In genomic region chr11:66317322-66317765, GRCh38 we compare ENCODE assay signal across 8 cellular contexts. TPM values are rescaled to one million over a fixed set of nuclear protein-coding genes. Genes with fewer than 3 reads are reported as not detected.
DNase-seq lines count a peak whose midpoint lies in the region; TF ChIP-seq lines count a peak whose summit lies in the region.

No MANE protein-coding gene starts in this region.

- H4K12ac ChIP-seq in trophoblast cell (ENCODE audit: low read depth, low read length) = peak overlapping the region; percentile 27

- peaks cover 60% of the 10 kb centered on the region for H3K4me1 ChIP-seq in CD8-positive, alpha-beta memory T cell (ENCODE audit: insufficient read depth, low read length)
- H3K4me1 ChIP-seq in SJSA1 (replicated peaks) (peaks cover 64% of the 10 kb centered on the region), trophoblast cell (ENCODE audit: control insufficient read depth in 1 of 2, insufficient read depth in 2 of 2, low read length in 2 of 2) (peaks cover 37 to 43% of the 10 kb centered on the region in 2 experiments), PC-9 (replicated peaks; ENCODE audit: insufficient read depth) (peaks cover 16% of the 10 kb centered on the region)

- peak overlapping the region; percentile 78 for H4K91ac ChIP-seq in trophoblast cell (ENCODE audit: low read depth, low read length)

- POLR2A ChIA-PET in CD8-positive, alpha-beta memory T cell (lab: Charles Lee) = interaction anchor here (0.5 to 2.5 kb wide), 12 partner anchors 9 to 1027 kb away, joined by 3 to 10 read pairs (median 4); partner anchors contain the start of genes BRMS1, RIN1 and SLC29A2
- POLR2A ChIA-PET in PC-9 (lab: Charles Lee; ENCODE audit: unreplicated experiment) = interaction anchor here (0.7 kb wide), 1 partner anchor 229 kb away, joined by 6 read pairs; no protein-coding TSS in a partner anchor

- CTCF ChIA-PET in CD8-positive, alpha-beta memory T cell (lab: Charles Lee) = interaction anchor here (0.6 to 2.1 kb wide), 8 partner anchors 9 to 121 kb away, joined by 3 to 10 read pairs (median 4); partner anchors contain the start of gene MRPL11
- CTCF ChIA-PET in PC-9 (lab: Charles Lee) = no interaction called here

- H3K4me1 Mint-ChIP-seq in CD8-positive, alpha-beta memory T cell = peaks cover 51 to 68% (median 53%) of the 10 kb centered on the region in 3 donors
- H3K4me1 Mint-ChIP-seq in endothelial cell (ENCODE audit: unreplicated experiment) = peaks cover 21% of the 10 kb centered on the region

- TF ChIP-seq CTCF in endothelial cell (IDR thresholded peaks at IDR 0.05; ENCODE audit: unreplicated experiment) = no peak
- TF ChIP-seq CTCF in PC-9 (conservative IDR thresholded peaks at IDR 0.05) = no peak

- H3K27ac ChIP-seq in CD8-positive, alpha-beta memory T cell (ENCODE audit: low read depth, low read length) = peak overlapping the region; percentile 73
- H3K27ac ChIP-seq in SJSA1 (peak overlapping the region; percentile 94), trophoblast cell (ENCODE audit: low read depth, low read length) (peak overlapping the region; percentile 58), PC-9 (no peak overlapping the region)

- H3K4me2 ChIP-seq in trophoblast cell (ENCODE audit: low read length) = peak overlapping the region; percentile 11
- H3K4me2 ChIP-seq in PC-9 = no peak overlapping the region

- H2AFZ ChIP-seq in trophoblast cell (ENCODE audit: insufficient read depth, low read length, poor library complexity) (peak overlapping the region; percentile 83), PC-9 (no peak overlapping the region)

- peak overlapping the region; percentile 42 for H3K4ac ChIP-seq in trophoblast cell (ENCODE audit: low read depth, low read length)

- H3K4me3 ChIP-seq in CD8-positive, alpha-beta memory T cell (ENCODE audit: low read length) = peak overlapping the region; percentile 56
- H3K4me3 ChIP-seq in SJSA1 (peak overlapping the region; percentile 73), trophoblast cell (ENCODE audit: low read depth, low read length) (no peak overlapping the region), PC-9 (no peak overlapping the region)

- peak overlapping the region; percentile 97 to 99 (median 98) for H3K27ac Mint-ChIP-seq in CD8-positive, alpha-beta memory T cell
- H3K27ac Mint-ChIP-seq in endothelial cell (ENCODE audit: unreplicated experiment) = peak overlapping the region; percentile 72

- no peaks in the 10 kb centered on the region for H3K36me3 ChIP-seq in CD8-positive, alpha-beta memory T cell (ENCODE audit: insufficient read depth, low read length)
- H3K36me3 ChIP-seq in SJSA1 = peaks cover 40% of the 10 kb centered on the region
- H3K36me3 ChIP-seq in trophoblast cell (ENCODE audit: control insufficient read depth in 1 of 2, insufficient read depth in 2 of 2, low read length in 2 of 2) = no peaks in the 10 kb centered on the region
- H3K36me3 ChIP-seq in PC-9 (ENCODE audit: low read depth) = no peaks in the 10 kb centered on the region

- no peaks in the 10 kb centered on the region for H3K9me3 ChIP-seq in CD8-positive, alpha-beta memory T cell (ENCODE audit: low read length)
- peaks cover 6% of the 10 kb centered on the region; the same call in 1 of the 2 replicates for H3K9me3 ChIP-seq in SJSA1 (replicated peaks)
- H3K9me3 ChIP-seq in trophoblast cell (ENCODE audit: insufficient read depth, low read depth, low read length) = peaks cover 7% of the 10 kb centered on the region
- H3K9me3 ChIP-seq in PC-9 (ENCODE audit: insufficient read depth, low read depth) = peaks cover 13% of the 10 kb centered on the region; the same call in 1 of the 2 replicates

- peak overlapping the region; percentile 93 for H3K18ac ChIP-seq in trophoblast cell (ENCODE audit: low read length)

- H3K79me1 ChIP-seq in trophoblast cell (ENCODE audit: low read length) = peaks cover 26% of the 10 kb centered on the region

- H3K23ac ChIP-seq in trophoblast cell (ENCODE audit: low read length) = no peak overlapping the region

- H3K9me3 Mint-ChIP-seq in CD8-positive, alpha-beta memory T cell = peaks cover 0 to 4% (median 0%) of the 10 kb centered on the region in 5 donors
- H3K9me3 Mint-ChIP-seq in endothelial cell (ENCODE audit: unreplicated experiment) = no peaks in the 10 kb centered on the region

- H4K20me1 ChIP-seq in PC-9 (ENCODE audit: insufficient read depth) = no peaks in the 10 kb centered on the region

- BruUV-seq in PC-9 (replicated peaks; lab: Mats Ljungman, UMichigan) = no TSS peak

- peak in 3 of 5 donors; percentile 15 to 78 (median 78) for DNase-seq in CD8-positive, alpha-beta memory T cell
- DNase-seq in SJSA1 (ENCODE audit: low read depth in 1 of 2, low spot score in 2 of 2) (peak; percentile 89 to 94), endothelial cell (ENCODE audit: low spot score) (no peak), trophoblast cell (no peak), PC-9 (no peak), OCI-M1 (lab: John Stamatoyannopoulos, UW) (no peak), NK-92 (lab: John Stamatoyannopoulos, UW; ENCODE audit: unreplicated experiment) (no peak), NCI-H1930 (lab: John Stamatoyannopoulos, UW) (no peak)

- no peaks in the 10 kb centered on the region for H3K27me3 Mint-ChIP-seq in CD8-positive, alpha-beta memory T cell
- peaks cover 24% of the 10 kb centered on the region for H3K27me3 Mint-ChIP-seq in endothelial cell (ENCODE audit: unreplicated experiment)

- H2AK5ac ChIP-seq in trophoblast cell (ENCODE audit: low read length) = peak overlapping the region; percentile 91

- peaks cover 0 to 2% (median 0%) of the 10 kb centered on the region in 3 donors for H3K36me3 Mint-ChIP-seq in CD8-positive, alpha-beta memory T cell
- H3K36me3 Mint-ChIP-seq in endothelial cell (ENCODE audit: low read depth, unreplicated experiment) = peaks cover 5% of the 10 kb centered on the region

- H3K14ac ChIP-seq in trophoblast cell (ENCODE audit: low read length) = peak overlapping the region; percentile 82

- H3K79me2 ChIP-seq in trophoblast cell (ENCODE audit: control insufficient read depth, insufficient read depth, low read length, poor library complexity) = no peaks in the 10 kb centered on the region
- H3K79me2 ChIP-seq in PC-9 (ENCODE audit: low read depth) = no peaks in the 10 kb centered on the region

- peak overlapping the region; percentile 15 for H2BK5ac ChIP-seq in trophoblast cell (ENCODE audit: low read depth, low read length, poor library complexity)

- WGBS in trophoblast cell (ENCODE audit: extremely low coverage, insufficient coverage, insufficient read length) = no CpG with 5 or more reads among the region's 14 CpGs

- peak overlapping the region; percentile 83 for H2BK12ac ChIP-seq in trophoblast cell (ENCODE audit: low read length)

- H3K27me3 ChIP-seq in CD8-positive, alpha-beta memory T cell (ENCODE audit: insufficient read depth, low read length, poor library complexity, severe bottlenecking) = no peaks in the 10 kb centered on the region
- H3K27me3 ChIP-seq in SJSA1 (replicated peaks) = no peaks in the 10 kb centered on the region
- H3K27me3 ChIP-seq in trophoblast cell (ENCODE audit: insufficient read depth, low read length) = no peaks in the 10 kb centered on the region
- H3K27me3 ChIP-seq in PC-9 (ENCODE audit: insufficient read depth, low read depth) = peaks cover 8% of the 10 kb centered on the region; the same call in 1 of the 2 replicates

- H3K9ac ChIP-seq in trophoblast cell (ENCODE audit: low read length) = no peak overlapping the region

- intact Hi-C loops in PC-9 (cut with micrococcal nuclease; ENCODE audit: unreplicated experiment) = no loop called here

- peak overlapping the region; percentile 80 for H2BK120ac ChIP-seq in trophoblast cell (ENCODE audit: insufficient read depth, low read length, poor library complexity)

- peaks cover 4% of the 10 kb centered on the region; the same call in 1 of the 2 replicates for H3F3A ChIP-seq in PC-9 (ENCODE audit: insufficient read depth, low read depth)

- H3K9me2 ChIP-seq in PC-9 (ENCODE audit: insufficient read depth) = no peaks in the 10 kb centered on the region

- peak overlapping the region; percentile 40 for H4K8ac ChIP-seq in trophoblast cell (ENCODE audit: low read depth, low read length)

- H3K4me3 Mint-ChIP-seq in CD8-positive, alpha-beta memory T cell = peak overlapping the region; percentile 66 to 89 (median 77)
- H3K4me3 Mint-ChIP-seq in endothelial cell (ENCODE audit: unreplicated experiment) = no peak overlapping the region

RNA-seq across cellular contexts. Expression of gene CD248, which starts 0.5 kb away (rescaled TPM):
- total RNA-seq in CD8-positive, alpha-beta memory T cell = 1 to 10 TPM; 2.9 to 3.1 TPM
- polyA plus RNA-seq in CD8-positive, alpha-beta memory T cell = 18.9 TPM
- 576 and 629 TPM in 2 replicates for total RNA-seq in SJSA1 (2014; rRNA removed; shearing (Covaris generic))
- 2.9 TPM for total RNA-seq in endothelial cell (ENCODE audit: unreplicated experiment)
- 22.3 and 23.5 TPM in 2 replicates for polyA plus RNA-seq in trophoblast cell (2013)
- not detected in 2 replicates for total RNA-seq in PC-9 (2021)

RNA-seq across cellular contexts. Expression of gene RIN1, which starts 18.9 kb away (rescaled TPM):
- total RNA-seq in CD8-positive, alpha-beta memory T cell = 1 to 10 TPM; 1.5 to 1.7 TPM
- polyA plus RNA-seq in CD8-positive, alpha-beta memory T cell = 2.3 TPM
- 44.9 and 58.0 TPM in 2 replicates for total RNA-seq in SJSA1 (2014; rRNA removed; shearing (Covaris generic))
- total RNA-seq in endothelial cell (ENCODE audit: unreplicated experiment) = 4.8 TPM
- polyA plus RNA-seq in trophoblast cell (2013) = 3.6 and 3.7 TPM in 2 replicates
- total RNA-seq in PC-9 (2021) = 15.5 and 19.5 TPM in 2 replicates

RNA-seq across cellular contexts. Expression of gene TMEM151A, which starts 25.6 kb away (rescaled TPM):
- total RNA-seq in CD8-positive, alpha-beta memory T cell = not detected
- not detected for polyA plus RNA-seq in CD8-positive, alpha-beta memory T cell
- 0.60 and 0.61 TPM in 2 replicates for total RNA-seq in SJSA1 (2014; rRNA removed; shearing (Covaris generic))
- not detected for total RNA-seq in endothelial cell (ENCODE audit: unreplicated experiment)
- 0.10 and 0.12 TPM in 2 replicates for polyA plus RNA-seq in trophoblast cell (2013)
- total RNA-seq in PC-9 (2021) = 0.15 and 0.22 TPM in 2 replicates

RNA-seq across cellular contexts. Expression of gene BRMS1, which starts 27.6 kb away (rescaled TPM):
- 10 to 100 TPM; 66.1 to 66.5 TPM for total RNA-seq in CD8-positive, alpha-beta memory T cell
- polyA plus RNA-seq in CD8-positive, alpha-beta memory T cell = 76.4 TPM
- 170 and 189 TPM in 2 replicates for total RNA-seq in SJSA1 (2014; rRNA removed; shearing (Covaris generic))
- total RNA-seq in endothelial cell (ENCODE audit: unreplicated experiment) = 38.4 TPM
- polyA plus RNA-seq in trophoblast cell (2013) = 39.3 and 39.5 TPM in 2 replicates
- total RNA-seq in PC-9 (2021) = 43.2 and 54.3 TPM in 2 replicates

RNA-seq across cellular contexts. Expression of gene YIF1A, which starts 28.4 kb away (rescaled TPM):
- 10 to 100 TPM; 96.5 to 97.3 TPM for total RNA-seq in CD8-positive, alpha-beta memory T cell
- polyA plus RNA-seq in CD8-positive, alpha-beta memory T cell = 61.7 TPM
- total RNA-seq in SJSA1 (2014; rRNA removed; shearing (Covaris generic)) = 162 and 245 TPM in 2 replicates
- total RNA-seq in endothelial cell (ENCODE audit: unreplicated experiment) = 48.0 TPM
- polyA plus RNA-seq in trophoblast cell (2013) = 225 and 238 TPM in 2 replicates
- total RNA-seq in PC-9 (2021) = 81.8 and 84.8 TPM in 2 replicates

Comparison
In these comparisons a context has a peak if more than half of its experiments do, and no peak if none do; other contexts are left out.
1. DNase-seq: peak in CD8-positive, alpha-beta memory T cell (3 of 5) and SJSA1 (2 of 2); none in endothelial cell (single experiment), trophoblast cell (0 of 2), PC-9 (0 of 2), OCI-M1 (single experiment), NK-92 (single experiment) and NCI-H1930 (0 of 2).
2. H3K4me3 ChIP-seq: peak in CD8-positive, alpha-beta memory T cell (single experiment) and SJSA1 (single experiment); none in trophoblast cell (single experiment) and PC-9 (single experiment).
3. RNA of gene CD248, which starts 0.5 kb away (total RNA-seq): 576 to 629 TPM in SJSA1; 2.9 to 3.1 TPM in CD8-positive, alpha-beta memory T cell, 2.9 TPM in endothelial cell (single experiment) and not detected in PC-9; every median in the first group is over 100 times any median in the second.